Comparison of ENCODE assay signal across 25 cellular contexts in genomic region chr4:174173360-174173759, GRCh38.
"Had no signal": no experiment of that assay in that cellular context is flagged by ENCODE, and none has a peak within 500 bp of the region (broad histone marks: within the 10 kb centered on the region; RNA-seq: fewer than 3 reads in every experiment).

No MANE protein-coding gene starts in this region.

- H3K9me3 ChIP-seq: Peyer's patch, SJSA1 had no signal

- FAIRE-seq: astrocyte, K562 had no signal

- H3K4me1 ChIP-seq: Peyer's patch, SJSA1 had no signal

- H3K4me3 ChIP-seq: K562, Peyer's patch, SJSA1 had no signal

- ATAC-seq: activated CD8-positive, alpha-beta memory T cell treated with anti-CD3 and anti-CD28 coated beads, Interleukin-2, amount 10 ng/mL, durations not matched to agents 7 days and 5 days; K562; T-helper 17 cell had no signal

- DNase-seq: activated B cell treated with CpG ODN at 0.5 μM for 24 hours; activated CD4-positive, alpha-beta T cell treated with anti-CD3 and anti-CD28 coated beads for 1 hour; activated CD4-positive, alpha-beta T cell treated with anti-CD3 and anti-CD28 coated beads, Interleukin-2, amount 10 ng/mL, durations not matched to agents 24 days and 14 days; activated CD4-positive, alpha-beta T cell treated with anti-CD3 and anti-CD28 coated beads, Interleukin-2, amount 50 U/mL, for 48 hours; activated CD8-positive, alpha-beta memory T cell treated with anti-CD3 and anti-CD28 coated beads, Interleukin-2, amount 10 ng/mL, durations not matched to agents 7 days and 5 days; activated effector memory CD4-positive, alpha-beta T cell treated with Interleukin-2 at 50 U/mL for 16 hours; activated naive CD4-positive, alpha-beta T cell; activated T-cell treated with anti-CD3 and anti-CD28 coated beads, Interleukin-2, amount 50 U/mL, for 24 hours; amygdala; Karpas-422; NCI-H1048; NCI-H146; NCI-H187 treated with DMSO at 0.1 percent for 48 hours; NCI-H2081 treated with DMSO at 0.1 percent for 48 hours; NCI-H226; NCI-H526; NK-92 treated with Interleukin-12 subunit alpha and Interleukin-12 subunit beta, amount 100 ng/mL, for 24 hours; Peyer's patch; SHP77; T-helper 17 cell; T-helper 9 cell had no signal

- H3K36me3 ChIP-seq: Peyer's patch, SJSA1 had no signal

- H3K27me3 ChIP-seq: Peyer's patch, SJSA1 had no signal

- H3K27ac ChIP-seq: Peyer's patch, RWPE1, SJSA1 had no signal
